In genomic region chr6:132096996-132097395, GRCh38 we compare ENCODE assay signal across 33 cellular contexts.
"Had no signal": no experiment of that assay in that cellular context is flagged by ENCODE, and none has a peak within 500 bp of the region (broad histone marks: within the 10 kb centered on the region; RNA-seq: fewer than 3 reads in every experiment).

No MANE protein-coding gene starts in this region.

- H3K36me3 ChIP-seq: ascending aorta, breast epithelium, cardiac muscle cell, colonic mucosa, esophagus squamous epithelium, gastrocnemius medialis, heart left ventricle had no signal

- H3K27me3 ChIP-seq: ascending aorta, breast epithelium, cardiac muscle cell, colonic mucosa, esophagus squamous epithelium, foreskin keratinocyte, gastrocnemius medialis, heart left ventricle had no signal

- DNase-seq: activated CD4-positive, alpha-beta memory T cell treated with anti-CD3 and anti-CD28 coated beads, Interleukin-2, amount 10 ng/mL, durations not matched to agents 7 days and 5 days; activated CD4-positive, alpha-beta T cell treated with anti-CD3 and anti-CD28 coated beads for 1 hour; activated CD4-positive, alpha-beta T cell treated with anti-CD3 and anti-CD28 coated beads for 4 hours; activated CD4-positive, alpha-beta T cell treated with anti-CD3 and anti-CD28 coated beads, Interleukin-2, amount 10 ng/mL, durations not matched to agents 7 days and 5 days; activated CD4-positive, alpha-beta T cell treated with anti-CD3 and anti-CD28 coated beads, Interleukin-2, amount 50 U/mL, for 4 hours; activated CD8-positive, alpha-beta memory T cell treated with anti-CD3 and anti-CD28 coated beads, Interleukin-2, amount 50 U/mL, for 48 hours; activated gamma-delta T cell; activated naive CD4-positive, alpha-beta T cell; activated naive CD4-positive, alpha-beta T cell treated with anti-CD3 and anti-CD28 coated beads, Interleukin-2, amount 10 ng/mL, durations not matched to agents 7 days and 5 days; activated naive CD8-positive, alpha-beta T cell treated with anti-CD3 and anti-CD28 coated beads, Interleukin-2, amount 10 ng/mL, durations not matched to agents 7 days and 5 days; activated T-cell treated with anti-CD3 and anti-CD28 coated beads for 4 hours; activated T-cell treated with anti-CD3 and anti-CD28 coated beads, Interleukin-2, amount 50 U/mL, for 24 hours; activated T-cell treated with anti-CD3 and anti-CD28 coated beads, Interleukin-2, amount 50 U/mL, for 72 hours; central memory CD4-positive, alpha-beta T cell; cerebellar nuclear complex; colonic mucosa; effector CD8-positive, alpha-beta T cell; esophagus squamous epithelium; foreskin keratinocyte; gastrocnemius medialis; glutamatergic neuron; heart left ventricle; T-helper 2 cell had no signal

- ATAC-seq: activated naive CD4-positive, alpha-beta T cell treated with anti-CD3 and anti-CD28 coated beads, Interleukin-2, amount 50 U/mL, for 72 hours; activated T-cell treated with anti-CD3 and anti-CD28 coated beads, Interleukin-2, amount 50 U/mL, for 72 hours; foreskin keratinocyte; gastrocnemius medialis; heart left ventricle; WTC11 had no signal

- H3K4me3 ChIP-seq: ascending aorta, breast epithelium, cardiac muscle cell, colonic mucosa, esophagus squamous epithelium, gastrocnemius medialis, heart left ventricle had no signal

- FAIRE-seq: endometrium, endothelial cell of umbilical vein, TTC549 had no signal

- H3K4me1 ChIP-seq: breast epithelium, colonic mucosa, esophagus squamous epithelium, foreskin keratinocyte had no signal

- H3K9me3 ChIP-seq: ascending aorta, colonic mucosa, esophagus squamous epithelium had no signal

- H3K27ac ChIP-seq: ascending aorta, breast epithelium, cardiac muscle cell, colonic mucosa, epithelial cell of prostate, esophagus squamous epithelium, foreskin keratinocyte, gastrocnemius medialis, heart left ventricle, VCaP had no signal
